Comparison of ENCODE assay signal across 26 cellular contexts in the genomic region with DNA sequence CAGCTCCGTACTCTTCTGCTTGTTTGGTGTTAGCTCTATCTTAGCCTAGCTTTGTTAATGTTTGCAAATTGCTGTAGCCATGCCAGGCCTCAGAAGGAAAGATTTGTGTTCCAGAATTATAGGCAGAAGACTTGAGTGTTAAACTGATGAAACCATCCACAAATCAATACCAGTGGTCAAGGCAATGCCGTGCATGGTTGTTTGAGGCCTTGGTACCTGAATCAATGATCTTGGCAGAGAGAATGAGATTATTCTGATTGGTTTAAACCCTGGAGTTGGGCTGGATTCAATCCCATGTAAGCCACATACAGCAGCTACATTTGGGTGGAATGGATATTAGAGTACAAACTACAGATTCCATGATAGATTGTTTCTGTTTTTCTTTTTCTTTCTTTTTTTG.
"Had no signal": no experiment of that assay in that cellular context is flagged by ENCODE, and none has a peak within 500 bp of the region (broad histone marks: within the 10 kb centered on the region; RNA-seq: fewer than 3 reads in every experiment).

No MANE protein-coding gene starts in this region.

- H3K4me1 ChIP-seq: prostate gland had no signal

- H3K4me2 ChIP-seq: hepatocyte, neural progenitor cell, smooth muscle cell had no signal

- H3K27ac ChIP-seq: dorsolateral prefrontal cortex, esophagus squamous epithelium, hepatocyte, left lung, neural progenitor cell, prostate gland, suprapubic skin, thyroid gland had no signal

- H3K9me3 ChIP-seq: esophagus squamous epithelium, left lung, mucosa of descending colon, prostate gland, suprapubic skin, thyroid gland had no signal

- H2AFZ ChIP-seq: hepatocyte, neural progenitor cell had no signal

- DNase-seq: central memory CD4-positive, alpha-beta T cell; dorsolateral prefrontal cortex; effector CD8-positive, alpha-beta T cell; endodermal cell; esophagus squamous epithelium; foreskin melanocyte; kidney; left lung; mesenchymal stem cell; mucosa of descending colon; naive thymus-derived CD4-positive, alpha-beta T cell; stimulated activated CD4-positive, alpha-beta T cell treated with anti-CD3 and anti-CD28 coated beads, Interleukin-12 subunit alpha, Interleukin-12 subunit beta, amount 100 ng/mL, for 4 hours; stimulated activated CD4-positive, alpha-beta T cell treated with anti-CD3 and anti-CD28 coated beads, Interleukin-1b, Interleukin-23, amount 100 ng/mL, for 48 hours; stimulated activated CD4-positive, alpha-beta T cell treated with anti-CD3 and anti-CD28 coated beads, Interleukin-4, amount 100 ng/mL, for 1 hour; stimulated activated CD8-positive, alpha-beta memory T cell treated with anti-CD3 and anti-CD28 coated beads, Interleukin-4, amount 100 ng/mL, for 48 hours; stimulated activated naive CD4-positive, alpha-beta T cell; stimulated activated naive CD8-positive, alpha-beta T cell treated with anti-CD3 and anti-CD28 coated beads, Interleukin-15, amount 100 ng/mL, for 72 hours; thyroid gland; trophoblast cell had no signal

- ATAC-seq: left lung; mucosa of descending colon; naive thymus-derived CD4-positive, alpha-beta T cell; sciatic nerve; stimulated activated naive CD8-positive, alpha-beta T cell treated with anti-CD3 and anti-CD28 coated beads, Interleukin-15, amount 100 ng/mL, for 72 hours had no signal

- H3K9ac ChIP-seq: neural progenitor cell had no signal

- H3K4me3 ChIP-seq: dorsolateral prefrontal cortex, esophagus squamous epithelium, hepatocyte, left lung, lung, mucosa of descending colon, neural progenitor cell, prostate gland, smooth muscle cell, suprapubic skin, thyroid gland had no signal

- H3K27me3 ChIP-seq: dorsolateral prefrontal cortex, esophagus squamous epithelium, hepatocyte, left lung, neural progenitor cell, suprapubic skin, thyroid gland had no signal

- H3K36me3 ChIP-seq: neural progenitor cell, prostate gland, suprapubic skin had no signal
